Comparison of ENCODE assay signal across 7 cellular contexts in genomic region chr9:31958572-31958971, GRCh38.
"Had no signal": no experiment of that assay in that cellular context is flagged by ENCODE, and none has a peak within 500 bp of the region (broad histone marks: within the 10 kb centered on the region; RNA-seq: fewer than 3 reads in every experiment).

No MANE protein-coding gene starts in this region.

- ATAC-seq: K562 had no signal

- FAIRE-seq: HTR-8/SVneo, K562 had no signal

- H3K27ac ChIP-seq: HL-60, KMS-11 had no signal

- H3K4me3 ChIP-seq: K562 had no signal

- DNase-seq: IMR-90, KBM-7, KG1 had no signal

- H3K9ac ChIP-seq: KMS-11 had no signal

- H3K4me2 ChIP-seq: KMS-11 had no signal
